5 cellular contexts compared by ENCODE assay signal in the genomic region with DNA sequence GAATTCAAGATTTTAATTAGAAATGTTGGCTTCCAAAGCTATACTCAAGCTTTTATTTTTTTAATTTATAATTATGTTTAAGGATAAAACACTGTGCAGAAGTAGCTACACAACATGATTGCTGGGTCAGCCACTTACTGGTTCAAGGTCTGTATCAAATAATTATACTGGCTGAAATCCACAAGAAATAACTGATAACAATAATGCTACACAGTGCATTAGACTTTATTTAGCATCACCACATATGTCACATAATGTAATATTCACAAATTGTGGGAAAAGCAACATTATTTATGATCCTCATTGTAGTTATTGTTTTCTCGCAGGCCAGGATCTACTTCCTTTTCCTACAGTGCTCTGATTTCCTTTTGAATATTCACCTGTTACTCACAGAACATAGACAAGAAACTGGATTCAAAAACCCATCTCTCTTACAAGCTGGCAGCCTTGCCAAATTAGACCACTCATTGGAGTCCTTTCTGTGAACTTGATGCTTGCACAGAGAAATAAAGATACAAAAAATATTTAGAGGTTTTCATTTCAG.
"Had no signal": no experiment of that assay in that cellular context is flagged by ENCODE, and none has a peak within 500 bp of the region (broad histone marks: within the 10 kb centered on the region; RNA-seq: fewer than 3 reads in every experiment).

No MANE protein-coding gene starts in this region.

- H3K27ac ChIP-seq: HL-60 had no signal

- DNase-seq: IMR-90 had no signal

- H3K4me3 ChIP-seq: K562 had no signal

- FAIRE-seq: HepG2, HTR-8/SVneo, K562 had no signal

- ATAC-seq: HepG2, K562 had no signal
